In the genomic region with DNA sequence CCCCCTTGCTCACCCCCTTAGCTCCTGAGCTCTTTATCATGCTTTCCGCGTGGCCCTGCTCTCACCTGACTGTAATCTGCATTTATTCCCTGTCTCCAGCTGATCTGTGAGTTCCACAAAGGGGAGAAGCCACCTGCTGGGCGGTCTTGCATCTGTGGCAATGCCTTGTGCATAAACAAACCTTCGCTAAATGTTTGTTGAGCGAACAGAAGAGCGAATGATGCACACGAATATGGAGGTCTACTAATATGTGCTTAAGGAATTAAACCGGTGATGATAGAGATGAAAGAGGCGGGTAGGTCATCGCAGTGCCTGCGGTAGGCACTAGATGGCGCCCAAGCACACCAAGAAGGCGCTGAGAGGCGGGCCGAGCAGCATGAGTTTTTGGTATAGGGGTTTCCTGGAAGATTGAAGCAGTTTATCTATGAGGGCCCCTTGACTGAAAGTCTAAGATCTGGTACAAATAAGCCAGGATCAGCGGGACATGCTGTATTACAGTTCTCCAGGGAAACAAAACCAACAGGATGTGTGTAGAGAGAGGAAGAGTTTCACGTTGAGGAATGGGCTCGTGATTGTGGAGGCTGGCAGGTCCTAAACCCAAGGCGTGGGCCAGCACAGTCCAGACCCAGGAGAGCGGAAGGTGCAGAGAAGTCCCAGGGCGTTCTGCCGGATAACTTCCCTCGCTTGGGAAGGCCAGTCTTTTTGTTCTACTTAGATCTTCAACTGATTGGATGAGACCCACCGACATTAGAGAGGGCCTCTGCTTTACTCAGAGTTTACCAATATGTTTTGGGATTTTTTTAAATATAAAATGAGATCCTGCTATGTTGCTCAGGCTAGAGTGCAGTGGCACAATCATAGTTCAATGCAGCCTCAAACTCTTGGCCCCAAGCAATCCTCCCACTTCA, we compare ENCODE assay signal across 1 cellular context.
TF ChIP-seq lines count a peak whose summit lies in the region.

No MANE protein-coding gene starts in this region.

TF ChIP-seq in GM12878, 131 proteins besides CTCF, POLR2A, EP300 and RAD21 (continued from another document):
- peak; percentile 38 for TF ChIP-seq KLF5 (IDR thresholded peaks at IDR 0.05; ENCODE audit: partially characterized antibody)
- no peak for TF ChIP-seq JUND (IDR thresholded peaks at IDR 0.05; ENCODE audit: low read depth, low read length)
- TF ChIP-seq, protein P1, sequence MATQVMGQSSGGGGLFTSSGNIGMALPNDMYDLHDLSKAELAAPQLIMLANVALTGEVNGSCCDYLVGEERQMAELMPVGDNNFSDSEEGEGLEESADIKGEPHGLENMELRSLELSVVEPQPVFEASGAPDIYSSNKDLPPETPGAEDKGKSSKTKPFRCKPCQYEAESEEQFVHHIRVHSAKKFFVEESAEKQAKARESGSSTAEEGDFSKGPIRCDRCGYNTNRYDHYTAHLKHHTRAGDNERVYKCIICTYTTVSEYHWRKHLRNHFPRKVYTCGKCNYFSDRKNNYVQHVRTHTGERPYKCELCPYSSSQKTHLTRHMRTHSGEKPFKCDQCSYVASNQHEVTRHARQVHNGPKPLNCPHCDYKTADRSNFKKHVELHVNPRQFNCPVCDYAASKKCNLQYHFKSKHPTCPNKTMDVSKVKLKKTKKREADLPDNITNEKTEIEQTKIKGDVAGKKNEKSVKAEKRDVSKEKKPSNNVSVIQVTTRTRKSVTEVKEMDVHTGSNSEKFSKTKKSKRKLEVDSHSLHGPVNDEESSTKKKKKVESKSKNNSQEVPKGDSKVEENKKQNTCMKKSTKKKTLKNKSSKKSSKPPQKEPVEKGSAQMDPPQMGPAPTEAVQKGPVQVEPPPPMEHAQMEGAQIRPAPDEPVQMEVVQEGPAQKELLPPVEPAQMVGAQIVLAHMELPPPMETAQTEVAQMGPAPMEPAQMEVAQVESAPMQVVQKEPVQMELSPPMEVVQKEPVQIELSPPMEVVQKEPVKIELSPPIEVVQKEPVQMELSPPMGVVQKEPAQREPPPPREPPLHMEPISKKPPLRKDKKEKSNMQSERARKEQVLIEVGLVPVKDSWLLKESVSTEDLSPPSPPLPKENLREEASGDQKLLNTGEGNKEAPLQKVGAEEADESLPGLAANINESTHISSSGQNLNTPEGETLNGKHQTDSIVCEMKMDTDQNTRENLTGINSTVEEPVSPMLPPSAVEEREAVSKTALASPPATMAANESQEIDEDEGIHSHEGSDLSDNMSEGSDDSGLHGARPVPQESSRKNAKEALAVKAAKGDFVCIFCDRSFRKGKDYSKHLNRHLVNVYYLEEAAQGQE (IDR thresholded peaks at IDR 0.05; ENCODE audit: low read depth, low read length): no peak
- TF ChIP-seq GABPA (IDR thresholded peaks at IDR 0.05; ENCODE audit: low read depth): no peak
- TF ChIP-seq, protein P2, sequence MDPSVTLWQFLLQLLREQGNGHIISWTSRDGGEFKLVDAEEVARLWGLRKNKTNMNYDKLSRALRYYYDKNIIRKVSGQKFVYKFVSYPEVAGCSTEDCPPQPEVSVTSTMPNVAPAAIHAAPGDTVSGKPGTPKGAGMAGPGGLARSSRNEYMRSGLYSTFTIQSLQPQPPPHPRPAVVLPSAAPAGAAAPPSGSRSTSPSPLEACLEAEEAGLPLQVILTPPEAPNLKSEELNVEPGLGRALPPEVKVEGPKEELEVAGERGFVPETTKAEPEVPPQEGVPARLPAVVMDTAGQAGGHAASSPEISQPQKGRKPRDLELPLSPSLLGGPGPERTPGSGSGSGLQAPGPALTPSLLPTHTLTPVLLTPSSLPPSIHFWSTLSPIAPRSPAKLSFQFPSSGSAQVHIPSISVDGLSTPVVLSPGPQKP (IDR thresholded peaks at IDR 0.05; ENCODE audit: low read depth, low read length): no peak
- TF ChIP-seq RELA (IDR thresholded peaks at IDR 0.05; ENCODE audit: borderline replicate concordance, partially characterized antibody): no peak
- peak; percentile 88 for TF ChIP-seq RUNX3 (IDR thresholded peaks at IDR 0.05; ENCODE audit: low read length)
- TF ChIP-seq WRNIP1 (IDR thresholded peaks at IDR 0.05; ENCODE audit: borderline replicate concordance, low read depth, low read length): 0 out of 2 replicates have a peak, but pooled peaks have one; percentile 43
- no peak for TF ChIP-seq ZSCAN29 (IDR thresholded peaks at IDR 0.05)
- TF ChIP-seq ATF7 (IDR thresholded peaks at IDR 0.05; ENCODE audit: low read depth): peak; percentile 28; the same call in 1 of the 2 replicates
- TF ChIP-seq TAF1 (IDR thresholded peaks at IDR 0.05; ENCODE audit: borderline replicate concordance, low read depth, low read length): no peak
- TF ChIP-seq ESRRA (IDR thresholded peaks at IDR 0.05; ENCODE audit: low read length): no peak
- TF ChIP-seq FOS (IDR thresholded peaks at IDR 0.05; ENCODE audit: borderline replicate concordance, extremely low read depth, insufficient read length): no peak
- TF ChIP-seq ZNF24 (IDR thresholded peaks at IDR 0.05): no peak
- TF ChIP-seq MYC (IDR thresholded peaks at IDR 0.05; ENCODE audit: insufficient read depth, insufficient read length, insufficient replicate concordance, low read length, severe bottlenecking): no peak
- no peak for TF ChIP-seq POU2F2 (IDR thresholded peaks at IDR 0.05; ENCODE audit: borderline replicate concordance, low read depth, low read length)
- TF ChIP-seq BCL11A (IDR thresholded peaks at IDR 0.05; ENCODE audit: low read depth, low read length): no peak
